In genomic region chr13:42981317-42981716, GRCh38 we compare ENCODE assay signal across 1 cellular context.
TF ChIP-seq lines count a peak whose summit lies in the region.

No MANE protein-coding gene starts in this region.

TF ChIP-seq in WTC11, 78 proteins besides CTCF, POLR2A, EP300 and RAD21 (continued from another document):
- TF ChIP-seq ZNF671 (CRISPR knock-in tag; IDR thresholded peaks at IDR 0.05) (no peak), ERG (CRISPR knock-in tag; IDR thresholded peaks at IDR 0.05) (no peak), ZNF232 (CRISPR knock-in tag; IDR thresholded peaks at IDR 0.05) (no peak), CREB1 (CRISPR knock-in tag; IDR thresholded peaks at IDR 0.05) (no peak), FOXK1 (CRISPR knock-in tag; IDR thresholded peaks at IDR 0.05) (no peak), HMGXB4 (CRISPR knock-in tag; IDR thresholded peaks at IDR 0.05) (no peak), USF2 (CRISPR knock-in tag; IDR thresholded peaks at IDR 0.05) (no peak), TCF7 (CRISPR knock-in tag; IDR thresholded peaks at IDR 0.05; ENCODE audit: low read depth) (no peak), ZBTB21 (CRISPR knock-in tag; IDR thresholded peaks at IDR 0.05; ENCODE audit: borderline replicate concordance) (no peak)
